ENCODE assay signal across 13 cellular contexts in the genomic region with DNA sequence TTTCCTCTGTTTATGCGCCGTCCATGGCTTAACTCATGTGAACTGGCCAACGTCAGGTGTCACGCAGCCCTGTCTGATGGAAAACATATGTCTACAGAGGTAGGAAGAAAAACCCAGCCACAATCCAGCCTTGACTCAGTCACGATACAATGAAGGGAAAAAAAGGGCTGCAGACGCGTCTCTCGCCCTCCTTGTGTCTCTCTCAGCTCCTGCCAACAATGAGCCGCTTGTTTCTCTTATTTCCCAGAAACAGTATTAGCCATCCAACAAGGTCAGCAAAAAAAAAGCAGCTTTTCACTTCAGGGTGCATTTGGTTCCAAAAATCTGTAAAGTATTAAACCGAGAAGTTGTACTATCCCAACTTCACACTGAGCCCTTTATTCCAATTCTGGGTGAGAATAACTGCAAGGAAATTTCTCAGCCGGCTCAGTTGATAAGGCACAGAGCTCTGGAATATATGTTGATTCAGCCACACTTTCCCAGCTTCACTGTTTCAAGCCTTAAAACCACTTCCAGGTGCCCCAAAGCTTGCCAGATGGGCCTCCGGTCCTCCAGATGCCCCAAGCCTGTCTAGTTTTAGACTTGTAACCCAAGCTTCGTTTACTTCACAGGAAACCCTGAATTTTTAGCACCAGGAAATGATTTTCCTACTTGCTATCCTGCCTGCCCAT.
A peak's percentile ranks its signal among the peaks of the same experiment; 100 is the strongest.
DNase-seq lines count a peak whose midpoint lies in the region; ATAC-seq and TF ChIP-seq lines count a peak whose summit lies in the region.
"Had no signal": no experiment of that assay in that cellular context is flagged by ENCODE, and none has a peak within 500 bp of the region (broad histone marks: within the 10 kb centered on the region; RNA-seq: fewer than 3 reads in every experiment).

No MANE protein-coding gene starts in this region.

- peaks cover 12 to 45% (median 21%) of the 10 kb centered on the region in 3 donors for H3K27me3 Mint-ChIP-seq in CD14-positive monocyte (ENCODE audit: low read depth in 3 of 3)
- H3K27me3 Mint-ChIP-seq: memory B cell had no signal

- no peaks in the 10 kb centered on the region for H3K4me1 Mint-ChIP-seq in CD14-positive monocyte

- H3K27ac ChIP-seq in esophagus squamous epithelium (peak overlapping the region in 3 of 4 donors; percentile 58 to 79 (median 70)), mesodermal cell (ENCODE audit: low read depth, low read length, severe bottlenecking) (peak overlapping the region; percentile 93), tibial artery (peak overlapping the region; percentile 18 to 60)

- H3K4me3 ChIP-seq in esophagus squamous epithelium (peak overlapping the region in 1 of 4 donors; percentile 5), mesodermal cell (ENCODE audit: extremely low read depth, insufficient read depth, low read length, poor library complexity, severe bottlenecking) (no peak overlapping the region), tibial artery (no peak overlapping the region)
- H3K4me3 ChIP-seq: GM12878 had no signal

- intact Hi-C loops in esophagus squamous epithelium (cut with DNase I) (no loop called here), tibial artery (cut with DNase I; ENCODE audit: low total_unique reads) (no loop called here), CD14-positive monocyte (cut with micrococcal nuclease) (no loop called here)

- no peak overlapping the region for H3K27ac Mint-ChIP-seq in CD14-positive monocyte
- H3K27ac Mint-ChIP-seq: activated naive CD4-positive, alpha-beta T cell treated with anti-CD3 and anti-CD28 coated beads, Interleukin-2, amount 50 U/mL, for 72 hours; memory B cell; T-helper 2 cell treated with Interferon-gamma antibody and Interleukin-4, amounts not matched to agents 5 μg/mL and 100 μg/mL, for 36 hours had no signal

- TF ChIP-seq POLR2A in esophagus squamous epithelium (IDR thresholded peaks at IDR 0.05) = no peak

- no peak for ATAC-seq in HG02571 (IDR thresholded peaks at IDR 0.05; ENCODE audit: unreplicated experiment)
- ATAC-seq: GM12878 had no signal

- H3K27me3 ChIP-seq in esophagus squamous epithelium = no peaks in the 10 kb centered on the region
- no peaks in the 10 kb centered on the region for H3K27me3 ChIP-seq in tibial artery

- H3K4me1 ChIP-seq in esophagus squamous epithelium (peaks cover 16 to 50% (median 32%) of the 10 kb centered on the region in 3 donors), mesodermal cell (ENCODE audit: control insufficient read depth, insufficient read depth, low read length, poor library complexity, severe bottlenecking) (peaks cover 35% of the 10 kb centered on the region), tibial artery (peaks cover 0 to 61% (median 38%) of the 10 kb centered on the region in 4 donors)

- H3K36me3 Mint-ChIP-seq in CD14-positive monocyte = no peaks in the 10 kb centered on the region
- H3K36me3 Mint-ChIP-seq: activated naive CD4-positive, alpha-beta T cell treated with anti-CD3 and anti-CD28 coated beads, Interleukin-2, amount 50 U/mL, for 72 hours; memory B cell had no signal

- TF ChIP-seq CTCF in esophagus squamous epithelium (IDR thresholded peaks at IDR 0.05) (no peak), tibial artery (IDR thresholded peaks at IDR 0.05) (no peak), CD14-positive monocyte (IDR thresholded peaks at IDR 0.05) (no peak)

- peak overlapping the region in 1 of 2 donors; percentile 2 for H3K4me3 Mint-ChIP-seq in CD14-positive monocyte
- H3K4me3 Mint-ChIP-seq: memory B cell; T-helper 2 cell treated with Interferon-gamma antibody and Interleukin-4, amounts not matched to agents 5 μg/mL and 100 μg/mL, for 36 hours had no signal

- no peaks in the 10 kb centered on the region for H3K9me3 Mint-ChIP-seq in CD14-positive monocyte
- H3K9me3 Mint-ChIP-seq: activated naive CD4-positive, alpha-beta T cell treated with anti-CD3 and anti-CD28 coated beads, Interleukin-2, amount 50 U/mL, for 72 hours; memory B cell; T-helper 2 cell treated with Interferon-gamma antibody and Interleukin-4, amounts not matched to agents 5 μg/mL and 100 μg/mL, for 36 hours had no signal

- DNase-seq in RPMI7951 (ENCODE audit: low read depth) = peak; percentile 97
- no peak for DNase-seq in esophagus squamous epithelium (lab: John Stamatoyannopoulos, UW)
- DNase-seq in tibial artery = peak in 1 of 2 donors; percentile 47
- DNase-seq in CD14-positive monocyte (ENCODE audit: low spot score) = no peak
- no peak for DNase-seq in KBM-7
- no peak for DNase-seq in SIG-M5 treated with dmso at 0.1 percent for 504 hours (lab: John Stamatoyannopoulos, UW; ENCODE audit: unreplicated experiment)
- DNase-seq: NCI-H1417 treated with DMSO at 0.1 percent for 48 hours had no signal

- H3K36me3 ChIP-seq in esophagus squamous epithelium (no peaks in the 10 kb centered on the region), mesodermal cell (ENCODE audit: control insufficient read depth, insufficient read depth, low read length) (peaks cover 18% of the 10 kb centered on the region), tibial artery (no peaks in the 10 kb centered on the region)

- H3K9me3 ChIP-seq in esophagus squamous epithelium (no peaks in the 10 kb centered on the region), mesodermal cell (ENCODE audit: control insufficient read depth, low read length) (no peaks in the 10 kb centered on the region), tibial artery (no peaks in the 10 kb centered on the region)

- WGBS in esophagus squamous epithelium, 2 donors = 61 to 68% methylated on average over 13 of the region's 13 CpGs
- 64 to 74% methylated on average over 6 to 8 of the region's 13 CpGs for WGBS in mesodermal cell (ENCODE audit: insufficient coverage in 2 of 2), 2 experiments

- in situ Hi-C loops in KBM-7 (cut with MboI; ENCODE audit: low pct_unique_long_range_greater_than_20kb, low sequenced_read_pairs) = no loop called here

Comparison
In these comparisons a context has a peak if more than half of its experiments do, and no peak if none do; other contexts are left out.
1. H3K27ac ChIP-seq: peak in every context shown above with its lines; median percentile 93 in mesodermal cell; 70 in esophagus squamous epithelium; 39 in tibial artery.